ENCODE assay signal across 2 cellular contexts in the genomic region with DNA sequence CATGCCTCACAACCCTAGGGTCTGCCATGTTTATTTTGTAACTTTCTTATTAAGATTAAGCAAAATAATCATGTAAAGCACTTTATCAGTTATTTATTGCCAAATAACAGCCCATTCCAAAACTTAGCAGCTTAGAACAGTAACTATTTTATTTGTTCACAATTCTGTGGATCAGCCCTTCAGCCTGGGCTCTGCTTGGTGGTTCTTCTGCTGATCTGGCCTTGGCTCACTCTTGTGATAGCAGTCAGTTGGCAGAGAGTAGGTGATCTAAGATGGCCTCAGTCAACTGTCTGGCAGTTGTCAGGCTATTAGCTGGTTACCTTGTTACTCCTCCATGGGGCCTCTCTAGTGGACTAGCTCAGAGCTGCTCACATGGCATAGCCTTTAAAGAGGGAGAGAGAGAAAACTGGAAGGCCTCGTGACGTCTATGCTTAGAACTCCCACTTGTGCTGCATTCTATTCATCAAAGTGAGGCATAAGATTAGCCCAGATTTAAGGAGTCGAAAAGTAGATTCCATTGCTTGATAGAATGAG.
TF ChIP-seq lines count a peak whose summit lies in the region.

No MANE protein-coding gene starts in this region.

TF ChIP-seq in HepG2, 621 proteins besides CTCF, POLR2A, EP300 and RAD21:
- peak; percentile 98 for TF ChIP-seq ZNF331 (CRISPR knock-in tag; IDR thresholded peaks at IDR 0.05)
- TF ChIP-seq, protein P1, sequence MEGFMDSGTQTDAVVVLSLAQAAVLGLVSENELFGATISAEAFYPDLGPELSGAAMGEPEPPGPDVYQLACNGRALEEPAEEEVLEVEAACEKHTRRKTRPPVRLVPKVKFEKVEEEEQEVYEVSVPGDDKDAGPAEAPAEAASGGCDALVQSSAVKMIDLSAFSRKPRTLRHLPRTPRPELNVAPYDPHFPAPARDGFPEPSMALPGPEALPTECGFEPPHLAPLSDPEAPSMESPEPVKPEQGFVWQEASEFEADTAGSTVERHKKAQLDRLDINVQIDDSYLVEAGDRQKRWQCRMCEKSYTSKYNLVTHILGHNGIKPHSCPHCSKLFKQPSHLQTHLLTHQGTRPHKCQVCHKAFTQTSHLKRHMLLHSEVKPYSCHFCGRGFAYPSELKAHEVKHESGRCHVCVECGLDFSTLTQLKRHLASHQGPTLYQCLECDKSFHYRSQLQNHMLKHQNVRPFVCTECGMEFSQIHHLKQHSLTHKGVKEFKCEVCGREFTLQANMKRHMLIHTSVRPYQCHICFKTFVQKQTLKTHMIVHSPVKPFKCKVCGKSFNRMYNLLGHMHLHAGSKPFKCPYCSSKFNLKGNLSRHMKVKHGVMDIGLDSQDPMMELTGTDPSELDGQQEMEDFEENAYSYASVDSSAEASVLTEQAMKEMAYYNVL (CRISPR knock-in tag; IDR thresholded peaks at IDR 0.05; ENCODE audit: borderline replicate concordance), result no peak
- TF ChIP-seq, protein P2, sequence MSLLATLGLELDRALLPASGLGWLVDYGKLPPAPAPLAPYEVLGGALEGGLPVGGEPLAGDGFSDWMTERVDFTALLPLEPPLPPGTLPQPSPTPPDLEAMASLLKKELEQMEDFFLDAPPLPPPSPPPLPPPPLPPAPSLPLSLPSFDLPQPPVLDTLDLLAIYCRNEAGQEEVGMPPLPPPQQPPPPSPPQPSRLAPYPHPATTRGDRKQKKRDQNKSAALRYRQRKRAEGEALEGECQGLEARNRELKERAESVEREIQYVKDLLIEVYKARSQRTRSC (CRISPR knock-in tag; IDR thresholded peaks at IDR 0.05; ENCODE audit: low read depth), result no peak
- no peak for TF ChIP-seq ZNF792 (CRISPR knock-in tag; IDR thresholded peaks at IDR 0.05)
- no peak for TF ChIP-seq SRSF9 (IDR thresholded peaks at IDR 0.05; ENCODE audit: borderline replicate concordance, insufficient read depth, low read depth, low read length, poor library complexity, severe bottlenecking)
- no peak for TF ChIP-seq KDM4B (CRISPR knock-in tag; IDR thresholded peaks at IDR 0.05)
- no peak for TF ChIP-seq ASH2L (IDR thresholded peaks at IDR 0.05; ENCODE audit: insufficient read length, low read depth, low read length)

TF ChIP-seq in K562, 482 proteins besides CTCF, POLR2A, EP300 and RAD21:
- no peak for TF ChIP-seq ZNF511 (CRISPR knock-in tag; IDR thresholded peaks at IDR 0.05)
- TF ChIP-seq ARNT (IDR thresholded peaks at IDR 0.05), result no peak
- no peak for TF ChIP-seq ZNF764 (CRISPR knock-in tag; IDR thresholded peaks at IDR 0.05; ENCODE audit: low read depth)
- TF ChIP-seq YY1 (IDR thresholded peaks at IDR 0.05; ENCODE audit: borderline replicate concordance in 1 of 3, control insufficient read depth in 1 of 3, extremely low read depth in 1 of 3, insufficient read depth in 3 of 3, insufficient read length in 1 of 3, insufficient replicate concordance in 2 of 3, low read depth in 1 of 3, low read length in 2 of 3), result peak in 1 of 3 experiments; percentile 36
- peak; percentile 73 for TF ChIP-seq HMBOX1 (IDR thresholded peaks at IDR 0.05)
